ENCODE assay signal across 8 cellular contexts in the genomic region with DNA sequence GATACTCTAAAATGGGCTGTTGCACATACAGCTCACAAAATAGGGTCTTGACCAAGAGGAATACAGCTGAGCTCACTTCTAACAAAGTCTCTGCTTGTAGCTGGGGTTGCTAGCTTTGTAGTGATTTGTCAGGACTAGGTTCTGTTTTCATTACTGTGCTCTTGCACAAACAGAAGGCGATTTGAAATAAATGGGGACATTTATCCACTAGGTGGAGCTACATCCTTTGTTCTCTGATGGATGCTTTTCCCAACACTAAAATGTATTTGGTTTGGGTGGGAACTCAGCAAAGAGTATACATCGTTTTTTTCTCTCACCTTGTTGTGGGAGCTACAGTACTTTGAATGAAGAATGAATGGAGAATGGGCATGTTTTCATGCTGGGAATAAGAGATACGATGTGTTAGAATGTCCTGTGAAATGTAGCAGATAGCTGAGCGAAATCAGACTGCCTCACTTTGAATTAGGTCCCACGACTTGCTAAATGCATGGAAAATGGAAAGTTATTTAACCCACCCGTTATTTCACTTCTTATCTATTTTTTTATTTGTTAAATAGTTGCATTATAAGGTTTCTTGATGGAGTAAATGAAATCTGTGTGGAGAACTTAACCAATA.
A peak's percentile ranks its signal among the peaks of the same experiment; 100 is the strongest.
DNase-seq lines count a peak whose midpoint lies in the region; ATAC-seq, FAIRE-seq and TF ChIP-seq lines count a peak whose summit lies in the region.

No MANE protein-coding gene starts in this region.

- TF ChIP-seq CTCF in C4-2B (conservative IDR thresholded peaks at IDR 0.05) (peak; percentile 43), bronchial epithelial cell (IDR thresholded peaks at IDR 0.05; ENCODE audit: insufficient read depth, low read length, severe bottlenecking) (peak; percentile 63), HepG2 (CRISPR knock-in tag; IDR thresholded peaks at IDR 0.05) (peak; percentile 76), suprapubic skin (IDR thresholded peaks at IDR 0.05) (peak in 1 of 2 donors; percentile 45)

- no TSS peak for BruUV-seq in HepG2 (replicated peaks; lab: Mats Ljungman, UMichigan)

- ATAC-seq in GM18873 (IDR thresholded peaks at IDR 0.05; ENCODE audit: low FRiP score, unreplicated experiment), result peak; percentile 63
- peak; percentile 60 for ATAC-seq in HG03565 (IDR thresholded peaks at IDR 0.05; ENCODE audit: unreplicated experiment)
- peak; percentile 76 for ATAC-seq in HepG2
- ATAC-seq in HG03139 (IDR thresholded peaks at IDR 0.05; ENCODE audit: unreplicated experiment), result no peak

- CTCF ChIA-PET in HepG2 (lab: Yijun Ruan, JAX; ENCODE audit: low intra/inter-chr PET ratio, low total read pairs), result interaction anchor here (0.8 to 1.1 kb wide), 2 partner anchors 1563 to 1696 kb away, joined by 4 to 5 read pairs; no protein-coding TSS in a partner anchor

- H3K27ac ChIP-seq in C4-2B, result no peak overlapping the region
- H3K27ac ChIP-seq in HepG2 (ENCODE audit: extremely low read length, insufficient read depth, low read length), result no peak overlapping the region
- H3K27ac ChIP-seq in suprapubic skin, result no peak overlapping the region

- WGBS in HepG2 (ENCODE audit: low lambda C conversion rate), result 3% methylated on average over 6 of the region's 6 CpGs
- WGBS in suprapubic skin, result 36% methylated on average over 6 of the region's 6 CpGs

- H3K36me3 ChIP-seq in bronchial epithelial cell (ENCODE audit: control insufficient read depth, insufficient read depth, low read length) (no peaks in the 10 kb centered on the region), HepG2 (replicated peaks in 1 of 2; ENCODE audit: control insufficient read depth in 1 of 2, insufficient read depth in 2 of 2, low read length in 2 of 2) (no peaks in the 10 kb centered on the region), suprapubic skin (no peaks in the 10 kb centered on the region)

- no peak for FAIRE-seq in bronchial epithelial cell (lab: Jason Lieb, UNC)
- peak; percentile 75 for FAIRE-seq in HepG2 (lab: Jason Lieb, UNC)

- no peak for TF ChIP-seq POLR2A in HepG2 (IDR thresholded peaks at IDR 0.05; ENCODE audit: insufficient read depth in 1 of 2, low read depth in 2 of 2, low read length in 2 of 2)
- no peak for TF ChIP-seq POLR2A in suprapubic skin (IDR thresholded peaks at IDR 0.05)

- in situ Hi-C loops in HepG2 (cut with HindIII; ENCODE audit: extremely low pct_ligation_motif_present, low pct_unique_long_range_greater_than_20kb), result loop anchor here (25.0 kb wide), 1 partner anchor 1556 kb away; no protein-coding TSS in a partner anchor

- no peaks in the 10 kb centered on the region for H3K79me2 ChIP-seq in HepG2 (ENCODE audit: insufficient read depth, low read length)

- H3K9me3 ChIP-seq in HepG2 (ENCODE audit: low read length) (no peaks in the 10 kb centered on the region), suprapubic skin (no peaks in the 10 kb centered on the region)

- H3K9ac ChIP-seq in HepG2 (ENCODE audit: insufficient read depth, low read depth, low read length), result no peak overlapping the region

- H2AFZ ChIP-seq in HepG2 (ENCODE audit: low read length), result no peak overlapping the region

- H4K20me1 ChIP-seq in HepG2 (ENCODE audit: insufficient read depth, low read length), result no peaks in the 10 kb centered on the region

- TF ChIP-seq EP300 in HepG2 (IDR thresholded peaks at IDR 0.05; ENCODE audit: low read depth in 2 of 2, low read length in 2 of 2) (no peak), HepG2 (CRISPR knock-in tag; IDR thresholded peaks at IDR 0.05; ENCODE audit: borderline replicate concordance) (no peak), suprapubic skin (IDR thresholded peaks at IDR 0.05) (no peak)

- H3K4me3 ChIP-seq in bronchial epithelial cell (ENCODE audit: low read depth, low read length) (no peak overlapping the region), HepG2 (replicated peaks in 1 of 3; ENCODE audit: insufficient read depth in 1 of 3, low read depth in 2 of 3, low read length in 3 of 3) (no peak overlapping the region), suprapubic skin (no peak overlapping the region)

- TF ChIP-seq RAD21 in HepG2 (CRISPR knock-in tag; IDR thresholded peaks at IDR 0.05), result peak; percentile 45; the same call in 1 of the 2 replicates

- POLR2A ChIA-PET in HepG2 (lab: Yijun Ruan, JAX), result no interaction called here

- intact Hi-C loops in HepG2 (cut with micrococcal nuclease; ENCODE audit: unreplicated experiment), result loop anchor here (5.0 kb wide), 2 partner anchors 306 to 1696 kb away; no protein-coding TSS in a partner anchor

- H3K4me1 ChIP-seq in HepG2 (ENCODE audit: insufficient read depth, low read length) (no peaks in the 10 kb centered on the region), suprapubic skin (no peaks in the 10 kb centered on the region)

- H3K27me3 ChIP-seq in bronchial epithelial cell (ENCODE audit: control insufficient read depth, insufficient read depth, low read length) (no peaks in the 10 kb centered on the region), HepG2 (ENCODE audit: control insufficient read depth in 1 of 2, insufficient read depth in 2 of 2, low read length in 2 of 2) (no peaks in the 10 kb centered on the region), suprapubic skin (no peaks in the 10 kb centered on the region)

- DNase-seq in NCI-H82 (lab: John Stamatoyannopoulos, UW), result peak; percentile 70
- peak; percentile 47 for DNase-seq in bronchial epithelial cell (ENCODE audit: low read depth)
- DNase-seq in HepG2 (ENCODE audit: low spot score), result peak; percentile 25
- DNase-seq in suprapubic skin (ENCODE audit: low spot score in 2 of 2), result no peak

- H3K4me2 ChIP-seq in HepG2 (ENCODE audit: low read depth, low read length), result no peak overlapping the region

TF ChIP-seq in HepG2, 621 proteins besides CTCF, POLR2A, EP300 and RAD21:
- TF ChIP-seq CEBPB (IDR thresholded peaks at IDR 0.05; ENCODE audit: borderline replicate concordance, low read depth, low read length) (peak; percentile 22; the same call in 1 of the 2 replicates), STAG1 (CRISPR knock-in tag; IDR thresholded peaks at IDR 0.05) (peak; percentile 77), ZNF207 (IDR thresholded peaks at IDR 0.05; ENCODE audit: borderline replicate concordance) (no peak), SMC3 (IDR thresholded peaks at IDR 0.05; ENCODE audit: low read length) (peak; percentile 54), TOPORS (CRISPR knock-in tag; IDR thresholded peaks at IDR 0.05) (no peak), NAIF1 (CRISPR knock-in tag; IDR thresholded peaks at IDR 0.05; ENCODE audit: borderline replicate concordance) (no peak)
- TF ChIP-seq, protein P1, sequence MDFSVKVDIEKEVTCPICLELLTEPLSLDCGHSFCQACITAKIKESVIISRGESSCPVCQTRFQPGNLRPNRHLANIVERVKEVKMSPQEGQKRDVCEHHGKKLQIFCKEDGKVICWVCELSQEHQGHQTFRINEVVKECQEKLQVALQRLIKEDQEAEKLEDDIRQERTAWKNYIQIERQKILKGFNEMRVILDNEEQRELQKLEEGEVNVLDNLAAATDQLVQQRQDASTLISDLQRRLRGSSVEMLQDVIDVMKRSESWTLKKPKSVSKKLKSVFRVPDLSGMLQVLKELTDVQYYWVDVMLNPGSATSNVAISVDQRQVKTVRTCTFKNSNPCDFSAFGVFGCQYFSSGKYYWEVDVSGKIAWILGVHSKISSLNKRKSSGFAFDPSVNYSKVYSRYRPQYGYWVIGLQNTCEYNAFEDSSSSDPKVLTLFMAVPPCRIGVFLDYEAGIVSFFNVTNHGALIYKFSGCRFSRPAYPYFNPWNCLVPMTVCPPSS (IDR thresholded peaks at IDR 0.05), result no peak

Comparison
In these comparisons a context has a peak if more than half of its experiments do, and no peak if none do; other contexts are left out.
1. DNase-seq: peak in NCI-H82 (single experiment), bronchial epithelial cell (single experiment) and HepG2 (single experiment); none in suprapubic skin (0 of 2).